ENCODE assay signal across 24 cellular contexts in genomic region chr6:111625099-111625416, GRCh38. TPM values are rescaled to one million over a fixed set of nuclear protein-coding genes. Genes with fewer than 3 reads are reported as not detected.
DNase-seq lines count a peak whose midpoint lies in the region; ATAC-seq and TF ChIP-seq lines count a peak whose summit lies in the region.
"Had no signal": no experiment of that assay in that cellular context is flagged by ENCODE, and none has a peak within 500 bp of the region (broad histone marks: within the 10 kb centered on the region; RNA-seq: fewer than 3 reads in every experiment).

No MANE protein-coding gene starts in this region.

- no peak for TF ChIP-seq EP300 in stomach (IDR thresholded peaks at IDR 0.05)

- ATAC-seq in HG03460 (IDR thresholded peaks at IDR 0.05; ENCODE audit: unreplicated experiment): no peak
- ATAC-seq: PC-3; stimulated activated memory B cell treated with anti-CD40 and anti-IgM and Interleukin-4, amounts not matched to agents 10 μg/mL and 1 μg/mL and 100 μg/mL, for 72 hours had no signal

- H3K18ac ChIP-seq in mesenchymal stem cell (ENCODE audit: low read depth in 1 of 2, low read length in 2 of 2): no peak overlapping the region

- no peak overlapping the region for H3K14ac ChIP-seq in mesenchymal stem cell (ENCODE audit: low read length in 2 of 2)

- DNase-seq in DMS153 (lab: John Stamatoyannopoulos, UW) (peak; percentile 30), DMS153 treated with DMSO at 0.1 percent for 48 hours (lab: John Stamatoyannopoulos, UW; ENCODE audit: unreplicated experiment) (no peak), NCI-H2171 (lab: John Stamatoyannopoulos, UW) (peak; percentile 21), mesenchymal stem cell (no peak), stomach (no peak), SIG-M5 treated with dmso at 0.1 percent for 504 hours (lab: John Stamatoyannopoulos, UW; ENCODE audit: unreplicated experiment) (no peak)
- DNase-seq in stimulated activated CD4-positive, alpha-beta T cell treated with anti-CD3 and anti-CD28 coated beads, Interleukin-2, amount 100 ng/mL, for 48 hours: no peak
- DNase-seq: activated CD4-positive, alpha-beta T cell treated with anti-CD3 and anti-CD28 coated beads for 4 hours; activated effector memory CD4-positive, alpha-beta T cell treated with anti-CD3 and anti-CD28 coated beads, Interleukin-2, amount 50 U/mL, for 16 hours; activated naive CD8-positive, alpha-beta T cell treated with anti-CD3 and anti-CD28 coated beads, Interleukin-2, amount 50 U/mL, for 24 hours; COR-L47; H9; KBM-7; NCI-H2029 treated with DMSO at 0.1 percent for 48 hours; NCI-H526 treated with DMSO at 0.1 percent for 48 hours; occipital lobe; PC-3; SHP77; T-helper 1 cell had no signal

- no peak for TF ChIP-seq POLR2A in stomach (IDR thresholded peaks at IDR 0.05)

- no peak overlapping the region for H3K23ac ChIP-seq in mesenchymal stem cell (ENCODE audit: low read length in 2 of 2)

- no peak overlapping the region for H3K27ac ChIP-seq in mesenchymal stem cell (ENCODE audit: low read length, poor library complexity, severe bottlenecking)
- H3K27ac ChIP-seq in stomach: peak overlapping the region in 3 of 5 donors; percentile 48 to 72 (median 68)
- H3K27ac ChIP-seq: 22Rv1 had no signal

- no peak for TF ChIP-seq CTCF in stomach (IDR thresholded peaks at IDR 0.05)

- H3K79me1 ChIP-seq in mesenchymal stem cell (replicated peaks; ENCODE audit: low read length, poor library complexity, severe bottlenecking): no peaks in the 10 kb centered on the region

- H3K4ac ChIP-seq in mesenchymal stem cell (ENCODE audit: low read depth in 1 of 2, low read length in 2 of 2): no peak overlapping the region

- peak overlapping the region in 1 of 2 experiments; percentile 73 for H3K4me3 ChIP-seq in mesenchymal stem cell (ENCODE audit: insufficient read depth in 1 of 2, low read depth in 1 of 2, low read length in 2 of 2)
- no peak overlapping the region for H3K4me3 ChIP-seq in stomach
- H3K4me3 ChIP-seq: thyroid gland had no signal

- H2BK15ac ChIP-seq in mesenchymal stem cell (ENCODE audit: low read depth, poor library complexity, severe bottlenecking): no peak overlapping the region

- no peak overlapping the region for H4K91ac ChIP-seq in mesenchymal stem cell (ENCODE audit: low read length)

- H2BK5ac ChIP-seq in mesenchymal stem cell (ENCODE audit: low read depth, low read length, poor library complexity, severe bottlenecking): no peak overlapping the region

- H3K9ac ChIP-seq in mesenchymal stem cell (ENCODE audit: low read length): peak overlapping the region; percentile 86

- 96% methylated on average over 3 of the region's 3 CpGs for WGBS in mesenchymal stem cell
- 86 to 97% (median 90%) methylated on average over 3 of the region's 3 CpGs for WGBS in stomach, 5 donors

- H3K4me1 ChIP-seq in mesenchymal stem cell (ENCODE audit: control insufficient read depth, insufficient read depth, low read depth, low read length): no peaks in the 10 kb centered on the region
- H3K4me1 ChIP-seq in stomach: peaks cover 0 to 22% (median 18%) of the 10 kb centered on the region in 4 donors

- intact Hi-C loops in stomach (cut with DNase I; ENCODE audit: low total_unique reads): no loop called here

- H2AK5ac ChIP-seq in mesenchymal stem cell (ENCODE audit: low read length, severe bottlenecking): no peak overlapping the region

- H2BK12ac ChIP-seq in mesenchymal stem cell (ENCODE audit: low read length in 2 of 2): no peak overlapping the region

- H2BK120ac ChIP-seq in mesenchymal stem cell (ENCODE audit: low read depth, low read length): no peak overlapping the region

- H3K4me2 ChIP-seq in mesenchymal stem cell (ENCODE audit: low read length, poor library complexity, severe bottlenecking): no peak overlapping the region

- H3K9me3 ChIP-seq in mesenchymal stem cell (ENCODE audit: control insufficient read depth, low read length) (no peaks in the 10 kb centered on the region), stomach (peaks cover 0 to 11% (median 2%) of the 10 kb centered on the region in 4 donors)
- H3K9me3 ChIP-seq: right atrium auricular region, thyroid gland had no signal

- H2AFZ ChIP-seq in mesenchymal stem cell (ENCODE audit: low read depth, low read length): no peak overlapping the region

- H3K27me3 ChIP-seq in mesenchymal stem cell (ENCODE audit: control insufficient read depth in 1 of 2, insufficient read depth in 1 of 2, low read length in 2 of 2) (peaks cover 0 to 4% of the 10 kb centered on the region in 2 experiments), stomach (no peaks in the 10 kb centered on the region)
- H3K27me3 ChIP-seq: right atrium auricular region, thyroid gland had no signal

- H4K8ac ChIP-seq in mesenchymal stem cell (ENCODE audit: low read length): no peak overlapping the region

- no peaks in the 10 kb centered on the region for H3K36me3 ChIP-seq in mesenchymal stem cell (ENCODE audit: control insufficient read depth in 1 of 2, insufficient read depth in 2 of 2, low read depth in 1 of 2, low read length in 2 of 2)
- no peaks in the 10 kb centered on the region for H3K36me3 ChIP-seq in stomach
- H3K36me3 ChIP-seq: right atrium auricular region, thyroid gland had no signal

RNA-seq across cellular contexts. Expression of gene TRAF3IP2, which starts 19.4 kb away (rescaled TPM):
- polyA plus RNA-seq in mesenchymal stem cell (2013, experiment 1 of 2): 12.5 TPM
- polyA plus RNA-seq in mesenchymal stem cell (2013, experiment 2 of 2): 13.1 TPM
- 10 to 100 TPM; 11.1 to 87.2 (median 23.5) TPM for total RNA-seq in stomach
- polyA plus RNA-seq in stomach: 10 to 100 TPM; 40.6 to 64.4 (median 62.5) TPM

Comparison
In these comparisons a context has a peak if more than half of its experiments do, and no peak if none do; other contexts are left out.
1. DNase-seq: peak in DMS153 (single experiment) and NCI-H2171 (single experiment); none in DMS153 treated with DMSO at 0.1 percent for 48 hours (single experiment), mesenchymal stem cell (single experiment), stomach (single experiment), SIG-M5 treated with dmso at 0.1 percent for 504 hours (single experiment) and stimulated activated CD4-positive, alpha-beta T cell treated with anti-CD3 and anti-CD28 coated beads, Interleukin-2, amount 100 ng/mL, for 48 hours (0 of 2).